8 cellular contexts compared by ENCODE assay signal in genomic region chr3:178436773-178437172, GRCh38.
DNase-seq lines count a peak whose midpoint lies in the region; ATAC-seq, FAIRE-seq and TF ChIP-seq lines count a peak whose summit lies in the region.

No MANE protein-coding gene starts in this region.

- no TSS peak for BruUV-seq in K562 (replicated peaks; lab: Mats Ljungman, UMichigan)

- in situ Hi-C loops in K562 (cut with MboI) = loop anchor here (25.0 kb wide), 1 partner anchor 526 kb away; no protein-coding TSS in a partner anchor

- TF ChIP-seq EP300 in K562 (IDR thresholded peaks at IDR 0.05; ENCODE audit: low read length) = no peak

- no peaks in the 10 kb centered on the region; a peak in 1 of 5 replicates for H3K4me1 ChIP-seq in K562 (replicated peaks in 1 of 2; ENCODE audit: control insufficient read depth in 2 of 2, insufficient read depth in 2 of 2, low read length in 2 of 2)

- no peaks in the 10 kb centered on the region for H3K9me3 ChIP-seq in K562 (replicated peaks; ENCODE audit: control insufficient read depth, insufficient read depth, low read depth, low read length)

- no peaks in the 10 kb centered on the region for H3K27me3 ChIP-seq in K562 (ENCODE audit: control insufficient read depth in 2 of 2, insufficient read depth in 2 of 2, low read length in 2 of 2)

- TF ChIP-seq RAD21 in K562 (CRISPR knock-in tag; conservative IDR thresholded peaks at IDR 0.05 in 1 of 2, IDR thresholded peaks at IDR 0.05 in 1 of 2) = peak; percentile 65 to 70

- no peak overlapping the region for H3K9ac ChIP-seq in K562 (ENCODE audit: insufficient read depth in 1 of 2, low read depth in 2 of 2, low read length in 2 of 2)

- FAIRE-seq in K562 (lab: Jason Lieb, UNC) = peak; percentile 74

- CTCF ChIA-PET in K562 (lab: Yijun Ruan, JAX; ENCODE audit: low intra/inter-chr PET ratio) = interaction anchor here (0.7 to 1.3 kb wide), 2 partner anchors 529 to 576 kb away, joined by 3 to 14 read pairs; no protein-coding TSS in a partner anchor

- peak; percentile 43; the same call in 2 of the 3 replicates for TF ChIP-seq CTCF in GM12872 (IDR thresholded peaks at IDR 0.05; ENCODE audit: insufficient read depth, low read depth, low read length)
- TF ChIP-seq CTCF in K562 (IDR thresholded peaks at IDR 0.05 in 2 of 3, conservative IDR thresholded peaks at IDR 0.05 in 1 of 3; ENCODE audit: insufficient read depth in 2 of 3, low read depth in 1 of 3, low read length in 3 of 3) = peak; percentile 41 to 68 (median 45); a peak in 4 of 6 replicates

- H3K4me2 ChIP-seq in K562 (ENCODE audit: insufficient read depth, low read length) = no peak overlapping the region

- peak; percentile 80 for DNase-seq in NCI-H2171 treated with DMSO at 0.1 percent for 48 hours (lab: John Stamatoyannopoulos, UW)
- DNase-seq in K562 (ENCODE audit: extremely low read depth in 1 of 4, low spot score in 3 of 4) = peak; percentile 14 to 25 (median 23)
- peak; percentile 61 for DNase-seq in left kidney (ENCODE audit: low read depth, low spot score)
- DNase-seq in NCI-H226 = no peak

- no peak overlapping the region for H3K4me3 ChIP-seq in K562

- POLR2A ChIA-PET in K562 (lab: Yijun Ruan, JAX) = interaction anchor here (0.7 kb wide), 1 partner anchor 721 kb away, joined by 3 read pairs; no protein-coding TSS in a partner anchor

- 0% methylated on average over 3 of the region's 3 CpGs for WGBS in K562 (ENCODE audit: insufficient coverage, low coverage, missing lambda C conversion rate)

- H4K20me1 ChIP-seq in K562 (replicated peaks; ENCODE audit: control insufficient read depth, insufficient read depth, low read length) = no peaks in the 10 kb centered on the region

- H2AFZ ChIP-seq in K562 (ENCODE audit: low read depth, low read length) = no peak overlapping the region

- no peaks in the 10 kb centered on the region for H3K79me2 ChIP-seq in K562 (ENCODE audit: control insufficient read depth, insufficient read depth, low read length)

- no peaks in the 10 kb centered on the region for H3K9me1 ChIP-seq in K562 (ENCODE audit: control insufficient read depth, insufficient read depth, low read length)

- no peak overlapping the region for H3K27ac ChIP-seq in K562 (ENCODE audit: extremely low read depth, low read depth, low read length)

- no peaks in the 10 kb centered on the region for H3K36me3 ChIP-seq in K562 (ENCODE audit: control insufficient read depth, insufficient read depth, low read length)

- no peak for TF ChIP-seq POLR2A in K562 (conservative IDR thresholded peaks at IDR 0.05)

- ATAC-seq in HG02885 (IDR thresholded peaks at IDR 0.05; ENCODE audit: poor library complexity, unreplicated experiment) (peak; percentile 41), K562 (peak; percentile 68), GM19324 (IDR thresholded peaks at IDR 0.05; ENCODE audit: low FRiP score, unreplicated experiment) (no peak), HG03025 (IDR thresholded peaks at IDR 0.05; ENCODE audit: low FRiP score, unreplicated experiment) (no peak)

- intact Hi-C loops in K562 (cut with micrococcal nuclease) = loop anchor here (1.0 to 5.0 kb wide), 2 partner anchors 530 to 886 kb away; partner anchors contain the start of gene ZNF639

TF ChIP-seq in K562, 482 proteins besides CTCF, POLR2A, EP300 and RAD21:
- TF ChIP-seq MTA2 (IDR thresholded peaks at IDR 0.05; ENCODE audit: low read depth) (no peak), DEAF1 (CRISPR knock-in tag; IDR thresholded peaks at IDR 0.05) (peak; percentile 57; the same call in 1 of the 2 replicates), ILF3 (IDR thresholded peaks at IDR 0.05; ENCODE audit: borderline replicate concordance) (no peak), SMC3 (conservative IDR thresholded peaks at IDR 0.05; ENCODE audit: insufficient read depth, low read depth, low read length) (0 out of 2 replicates have a peak, but pooled peaks have one; percentile 31), ZNF384 (IDR thresholded peaks at IDR 0.05; ENCODE audit: low read depth, low read length) (peak; percentile 35; the same call in 1 of the 2 replicates)

Comparison
In these comparisons a context has a peak if more than half of its experiments do, and no peak if none do; other contexts are left out.
1. ATAC-seq: peak in HG02885 (single experiment) and K562 (single experiment); none in GM19324 (single experiment) and HG03025 (single experiment).